Comparison of ENCODE assay signal across 11 cellular contexts in the genomic region with DNA sequence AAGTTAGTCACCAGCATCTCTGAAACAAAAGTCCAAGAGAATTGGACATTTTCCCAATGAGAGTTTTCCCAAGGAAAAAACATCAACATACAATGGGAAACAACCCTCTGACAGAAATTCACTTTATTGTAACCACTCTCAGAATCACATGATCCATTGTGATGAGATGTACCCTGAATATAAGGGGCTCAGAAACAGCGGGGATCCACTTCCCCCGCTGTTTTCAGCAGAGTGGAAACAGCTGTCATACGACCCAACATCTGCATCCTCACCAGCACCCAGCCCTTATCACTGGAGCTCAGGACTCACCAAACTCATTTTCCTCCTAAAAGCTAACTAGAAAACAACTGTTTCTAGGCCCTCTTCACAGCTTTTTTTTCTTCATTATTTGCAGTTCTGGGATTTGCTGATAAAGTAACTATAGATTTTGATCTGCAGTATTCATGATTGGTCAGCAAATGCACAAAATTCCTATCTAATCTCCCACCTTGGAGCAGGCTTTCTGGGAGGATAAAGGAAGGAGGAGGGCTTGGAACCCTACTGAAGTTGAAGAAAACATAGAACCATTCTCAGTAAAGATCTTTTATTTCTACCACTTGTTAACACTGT. TPM values are rescaled to one million over a fixed set of nuclear protein-coding genes. Genes with fewer than 3 reads are reported as not detected.
A peak's percentile ranks its signal among the peaks of the same experiment; 100 is the strongest.
DNase-seq lines count a peak whose midpoint lies in the region; ATAC-seq and TF ChIP-seq lines count a peak whose summit lies in the region.
"Had no signal": no experiment of that assay in that cellular context is flagged by ENCODE, and none has a peak within 500 bp of the region (broad histone marks: within the 10 kb centered on the region; RNA-seq: fewer than 3 reads in every experiment).

No MANE protein-coding gene starts in this region.

- in situ Hi-C loops in Panc1 (cut with HindIII; ENCODE audit: low pct_unique_long_range_greater_than_20kb, low sequenced_read_pairs), result no loop called here

- peaks cover 15% of the 10 kb centered on the region; the same call in 1 of the 2 replicates for H3K36me3 ChIP-seq in Panc1 (ENCODE audit: control insufficient read depth, insufficient read depth, low read length)
- peaks cover 2% of the 10 kb centered on the region for H3K36me3 ChIP-seq in thymus (ENCODE audit: control insufficient read depth, insufficient read depth)

- TSS peak; percentile 11 for BruUV-seq in Panc1 (replicated peaks; lab: Mats Ljungman, UMichigan)

- CTCF ChIA-PET in Panc1 (lab: Charles Lee), result no interaction called here

- H3K27me3 ChIP-seq in Panc1 (ENCODE audit: control insufficient read depth, insufficient read depth, low read length) (no peaks in the 10 kb centered on the region), thymus (ENCODE audit: control insufficient read depth, insufficient read depth) (no peaks in the 10 kb centered on the region)

- no peak overlapping the region for H3K27ac ChIP-seq in Panc1 (ENCODE audit: low read length)
- H3K27ac ChIP-seq in thymus (ENCODE audit: low read depth), result peak overlapping the region; percentile 3

- ATAC-seq in Panc1, result no peak
- no peak for ATAC-seq in activated CD4-positive, CD25-positive, alpha-beta regulatory T cell treated with anti-CD3 and anti-CD28 coated beads, Interleukin-2, amount 50 U/mL, for 24 hours

- WGBS in thymus, result 31% methylated on average over 3 of the region's 3 CpGs

- intact Hi-C loops in Panc1 (cut with micrococcal nuclease; ENCODE audit: unreplicated experiment), result no loop called here

- DNase-seq in Panc1 (ENCODE audit: low read depth, low spot score) (no peak), dermis blood vessel endothelial cell (peak; percentile 89), lung microvascular endothelial cell (ENCODE audit: low read depth in 2 of 2) (peak; percentile 68 to 91), NCI-H2029 treated with DMSO at 0.1 percent for 48 hours (lab: John Stamatoyannopoulos, UW) (no peak), AG08396 (ENCODE audit: low spot score) (no peak)
- DNase-seq: activated CD4-positive, alpha-beta T cell treated with anti-CD3 and anti-CD28 coated beads for 48 hours; activated gamma-delta T cell; NCI-H526; stimulated activated CD4-positive, alpha-beta T cell treated with anti-CD3 and anti-CD28 coated beads, Interleukin-4, amount 100 ng/mL, for 4 hours had no signal

- POLR2A ChIA-PET in Panc1 (lab: Charles Lee), result no interaction called here

- TF ChIP-seq CTCF in Panc1 (IDR thresholded peaks at IDR 0.05), result no peak

- H3K4me3 ChIP-seq in Panc1 (ENCODE audit: low read depth in 2 of 2, low read length in 2 of 2) (no peak overlapping the region), thymus (ENCODE audit: low read length) (no peak overlapping the region)

- H3K4me1 ChIP-seq in Panc1 (ENCODE audit: control insufficient read depth, insufficient read depth, low read length), result no peaks in the 10 kb centered on the region
- peaks cover 47% of the 10 kb centered on the region for H3K4me1 ChIP-seq in thymus (ENCODE audit: control insufficient read depth, insufficient read depth, low read length)

- H3K9me3 ChIP-seq in Panc1 (ENCODE audit: control insufficient read depth, insufficient read depth, low read depth, low read length), result no peaks in the 10 kb centered on the region
- H3K9me3 ChIP-seq in thymus (ENCODE audit: control insufficient read depth), result no peaks in the 10 kb centered on the region

RNA-seq across cellular contexts. Expression of gene CORO1C, which starts 31.3 kb away (rescaled TPM):
- total RNA-seq in Panc1 (2021; ENCODE audit: unreplicated experiment) (165 TPM), dermis blood vessel endothelial cell (131 and 213 TPM in 2 replicates), lung microvascular endothelial cell (157 and 168 TPM in 2 replicates)
- polyA plus RNA-seq in Panc1 (2012; ENCODE audit: insufficient read length), result 86.7 TPM
- 35.4 TPM for polyA plus RNA-seq in thymus

Comparison
In these comparisons a context has a peak if more than half of its experiments do, and no peak if none do; other contexts are left out.
1. DNase-seq: peak in dermis blood vessel endothelial cell (single experiment) and lung microvascular endothelial cell (2 of 2); none in Panc1 (single experiment), NCI-H2029 treated with DMSO at 0.1 percent for 48 hours (single experiment) and AG08396 (single experiment).